Comparison of ENCODE assay signal across 11 cellular contexts in genomic region chr18:23779696-23780303, GRCh38.
DNase-seq lines count a peak whose midpoint lies in the region; ATAC-seq and TF ChIP-seq lines count a peak whose summit lies in the region.
"Had no signal": no experiment of that assay in that cellular context is flagged by ENCODE, and none has a peak within 500 bp of the region (broad histone marks: within the 10 kb centered on the region; RNA-seq: fewer than 3 reads in every experiment).

No MANE protein-coding gene starts in this region.

- intact Hi-C loops in vagina (cut with DNase I), result no loop called here

- H3K27me3 ChIP-seq in osteoblast (ENCODE audit: insufficient read depth, low read length), result no peaks in the 10 kb centered on the region
- no peaks in the 10 kb centered on the region for H3K27me3 ChIP-seq in vagina

- no peak for ATAC-seq in GM19035 (IDR thresholded peaks at IDR 0.05; ENCODE audit: unreplicated experiment)

- H3K36me3 ChIP-seq in osteoblast (ENCODE audit: insufficient read depth, low read length) (no peaks in the 10 kb centered on the region), vagina (peaks cover 0 to 1% of the 10 kb centered on the region in 2 donors)

- 0 out of 3 replicates have a peak, but pooled peaks have one; percentile 4 for TF ChIP-seq CTCF in GM12872 (IDR thresholded peaks at IDR 0.05; ENCODE audit: insufficient read depth, low read depth, low read length)
- TF ChIP-seq CTCF in fibroblast of villous mesenchyme (IDR thresholded peaks at IDR 0.05; ENCODE audit: insufficient read depth, low read depth, low read length), result no peak
- peak; percentile 16 for TF ChIP-seq CTCF in osteoblast (IDR thresholded peaks at IDR 0.05; ENCODE audit: extremely low read depth, low read depth, low read length)
- no peak for TF ChIP-seq CTCF in vagina (IDR thresholded peaks at IDR 0.05)

- peaks cover 7% of the 10 kb centered on the region for H3K4me1 ChIP-seq in osteoblast (ENCODE audit: insufficient read depth, low read length)
- peaks cover 4% of the 10 kb centered on the region for H3K4me1 ChIP-seq in vagina

- no peaks in the 10 kb centered on the region for H4K20me1 ChIP-seq in osteoblast (ENCODE audit: insufficient read depth, low read length)

- H3K79me2 ChIP-seq in osteoblast (ENCODE audit: insufficient read depth, low read length), result no peaks in the 10 kb centered on the region

- H3K9me3 ChIP-seq in osteoblast (ENCODE audit: low read depth, low read length), result no peaks in the 10 kb centered on the region
- no peaks in the 10 kb centered on the region for H3K9me3 ChIP-seq in vagina

- TF ChIP-seq POLR2A in vagina (IDR thresholded peaks at IDR 0.05), result no peak

- H3K4me3 ChIP-seq in fibroblast of villous mesenchyme (ENCODE audit: low read depth, low read length) (no peak overlapping the region), osteoblast (ENCODE audit: insufficient read depth, low read length) (no peak overlapping the region), vagina (no peak overlapping the region)
- H3K4me3 ChIP-seq: skin epidermis had no signal

- peak; percentile 31 for DNase-seq in NCI-H69 (lab: John Stamatoyannopoulos, UW)
- peak; percentile 40 for DNase-seq in fibroblast of villous mesenchyme (ENCODE audit: low read depth)
- no peak for DNase-seq in osteoblast (ENCODE audit: insufficient read length, low spot score, missing footprints)
- no peak for DNase-seq in hepatic stellate cell (ENCODE audit: low spot score)
- DNase-seq in NCI-H510A treated with DMSO at 0.1 percent for 48 hours (lab: John Stamatoyannopoulos, UW), result no peak
- DNase-seq in vagina (ENCODE audit: extremely low spot score in 2 of 2), result no peak
- DNase-seq: activated CD4-positive, alpha-beta T cell treated with anti-CD3 and anti-CD28 coated beads for 4 hours; NCI-H2081 had no signal

- no peak overlapping the region for H2AFZ ChIP-seq in osteoblast (ENCODE audit: low read length)

- no peak overlapping the region for H3K4me2 ChIP-seq in osteoblast (ENCODE audit: insufficient read depth, low read length)

- no peak overlapping the region for H3K27ac ChIP-seq in osteoblast (ENCODE audit: low read depth, low read length)
- H3K27ac ChIP-seq in vagina, result no peak overlapping the region
- H3K27ac ChIP-seq: skin epidermis had no signal

Comparison
In these comparisons a context has a peak if more than half of its experiments do, and no peak if none do; other contexts are left out.
1. CTCF ChIP-seq: peak in GM12872 (single experiment) and osteoblast (single experiment); none in fibroblast of villous mesenchyme (single experiment) and vagina (0 of 3).
2. DNase-seq: peak in NCI-H69 (single experiment) and fibroblast of villous mesenchyme (single experiment); none in osteoblast (single experiment), hepatic stellate cell (single experiment), NCI-H510A treated with DMSO at 0.1 percent for 48 hours (single experiment) and vagina (0 of 2).